8 cellular contexts compared by ENCODE assay signal in the genomic region with DNA sequence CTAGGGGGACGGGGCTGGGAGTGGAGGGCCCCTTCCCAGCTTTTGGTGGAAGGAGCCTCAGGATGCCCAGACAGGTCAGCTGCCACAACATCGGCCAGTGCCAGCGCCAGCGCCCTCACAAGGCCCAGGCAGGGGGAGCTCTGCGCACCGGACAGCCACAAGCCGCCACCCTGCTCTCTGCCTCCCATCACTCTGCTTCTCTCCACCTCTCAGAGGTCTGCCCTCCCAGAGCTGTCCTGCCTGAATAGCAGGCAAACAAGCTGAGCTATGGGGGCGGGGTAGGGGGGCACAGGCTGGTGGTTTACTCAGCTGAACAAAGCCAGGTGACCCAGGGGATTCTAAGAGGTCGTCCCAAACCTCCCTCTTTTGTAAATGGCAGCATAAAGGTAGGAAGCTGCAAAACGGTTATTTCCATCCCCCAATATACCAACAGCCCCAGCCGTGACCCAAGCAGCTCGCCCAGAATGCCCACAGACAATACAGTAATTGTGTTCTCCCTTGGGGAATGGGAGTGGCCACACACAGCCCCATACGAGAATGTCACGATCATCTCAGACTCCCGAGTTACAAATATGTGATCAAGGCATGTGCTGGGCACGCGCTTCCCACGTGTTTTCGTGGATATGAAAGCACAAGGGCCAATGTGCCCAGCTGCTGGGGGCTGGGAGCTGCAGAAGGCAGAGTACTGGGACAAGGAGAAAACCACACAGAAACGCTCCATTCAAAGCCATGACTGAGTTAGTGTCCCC. TPM values are rescaled to one million over a fixed set of nuclear protein-coding genes. Genes with fewer than 3 reads are reported as not detected.
DNase-seq lines count a peak whose midpoint lies in the region; ATAC-seq and TF ChIP-seq lines count a peak whose summit lies in the region.

No MANE protein-coding gene starts in this region.

- TF ChIP-seq CTCF in DND-41 (IDR thresholded peaks at IDR 0.05; ENCODE audit: borderline replicate concordance, extremely low read depth, low read length, poor library complexity, severe bottlenecking), result no peak
- TF ChIP-seq CTCF in VCaP (conservative IDR thresholded peaks at IDR 0.05), result no peak
- no peak for TF ChIP-seq CTCF in GM13976 (IDR thresholded peaks at IDR 0.05; ENCODE audit: borderline replicate concordance, control extremely low read depth, extremely low read depth, insufficient read depth, missing control alignments)
- TF ChIP-seq CTCF in osteocyte (IDR thresholded peaks at IDR 0.05), result no peak

- no peak for ATAC-seq in DND-41 (ENCODE audit: insufficient read depth, low read depth)
- no peak for ATAC-seq in HG03139 (IDR thresholded peaks at IDR 0.05; ENCODE audit: unreplicated experiment)
- no peak for ATAC-seq in HG02981 (IDR thresholded peaks at IDR 0.05; ENCODE audit: unreplicated experiment)

- H4K20me1 ChIP-seq in DND-41 (ENCODE audit: insufficient read depth, low read length), result peaks cover 87% of the 10 kb centered on the region

- peaks cover 3% of the 10 kb centered on the region for H3K36me3 Mint-ChIP-seq in osteocyte (ENCODE audit: unreplicated experiment)

- H3K4me3 ChIP-seq in DND-41 (ENCODE audit: low read depth in 1 of 2, low read length in 2 of 2), result no peak overlapping the region

- H3K36me3 ChIP-seq in DND-41 (ENCODE audit: insufficient read depth, low read length), result peaks cover 69% of the 10 kb centered on the region

- H2AFZ ChIP-seq in DND-41 (ENCODE audit: low read depth, low read length), result no peak overlapping the region

- H3K27ac Mint-ChIP-seq in osteocyte (ENCODE audit: unreplicated experiment), result no peak overlapping the region

- H3K27me3 ChIP-seq in DND-41 (ENCODE audit: insufficient read depth, low read length, poor library complexity), result no peaks in the 10 kb centered on the region

- H3K4me2 ChIP-seq in DND-41 (ENCODE audit: insufficient read depth, low read length), result 0 out of 2 replicates have a peak overlapping the region, but pooled peaks have one; percentile 4

- peaks cover 11% of the 10 kb centered on the region for H3K4me1 Mint-ChIP-seq in osteocyte (ENCODE audit: unreplicated experiment)

- no peak overlapping the region for H3K9ac ChIP-seq in DND-41 (ENCODE audit: low read depth, low read length)

- peaks cover 80% of the 10 kb centered on the region for H3K4me1 ChIP-seq in DND-41 (ENCODE audit: insufficient read depth, low read length)

- H3K27ac ChIP-seq in DND-41 (ENCODE audit: low read length) (peak overlapping the region; percentile 60), VCaP (peak overlapping the region; percentile 96; the same call in 1 of the 2 replicates)

- H3K27me3 Mint-ChIP-seq in osteocyte (ENCODE audit: unreplicated experiment), result no peaks in the 10 kb centered on the region

- no peaks in the 10 kb centered on the region for H3K9me3 Mint-ChIP-seq in osteocyte (ENCODE audit: unreplicated experiment)

- no peak for DNase-seq in DND-41
- peak; percentile 87 to 90 for DNase-seq in hippocampal formation (lab: John Stamatoyannopoulos, UW)
- DNase-seq in retina, result peak; percentile 71
- no peak for DNase-seq in GM13976 (ENCODE audit: low spot score)
- no peak for DNase-seq in osteocyte (ENCODE audit: extremely low spot score, unreplicated experiment)

- peaks cover 98% of the 10 kb centered on the region for H3K79me2 ChIP-seq in DND-41 (ENCODE audit: insufficient read depth, low read length)

- in situ Hi-C loops in GM13976 (cut with MboI; ENCODE audit: low sequenced_read_pairs, unreplicated experiment), result no loop called here

- no peaks in the 10 kb centered on the region for H3K9me3 ChIP-seq in DND-41 (ENCODE audit: insufficient read depth, low read length, severe bottlenecking)

- no peak overlapping the region for H3K4me3 Mint-ChIP-seq in osteocyte (ENCODE audit: unreplicated experiment)

RNA-seq across cellular contexts. Expression of a gene that starts 19.7 kb away (rescaled TPM):
- total RNA-seq in osteocyte, result 14.7 and 17.0 TPM in 2 replicates

Comparison
In these comparisons a context has a peak if more than half of its experiments do, and no peak if none do; other contexts are left out.
1. DNase-seq: peak in hippocampal formation (2 of 2) and retina (single experiment); none in DND-41 (single experiment), GM13976 (single experiment) and osteocyte (single experiment).